Comparison of ENCODE assay signal across 1 cellular context in genomic region chr6:158011478-158011920, GRCh38.
A peak's percentile ranks its signal among the peaks of the same experiment; 100 is the strongest.
TF ChIP-seq lines count a peak whose summit lies in the region.

No MANE protein-coding gene starts in this region.

TF ChIP-seq in HepG2, 621 proteins besides CTCF, POLR2A, EP300 and RAD21 (continued from another document and continues in another):
- TF ChIP-seq MIER2 (CRISPR knock-in tag; IDR thresholded peaks at IDR 0.05) (peak; percentile 48), GTF2F1 (IDR thresholded peaks at IDR 0.05; ENCODE audit: low read length) (no peak), ZNF432 (CRISPR knock-in tag; IDR thresholded peaks at IDR 0.05; ENCODE audit: borderline replicate concordance) (no peak), GATAD1 (CRISPR knock-in tag; IDR thresholded peaks at IDR 0.05) (peak; percentile 74; the same call in 1 of the 2 replicates), SOX6 (IDR thresholded peaks at IDR 0.05) (no peak), SOX6 (CRISPR knock-in tag; IDR thresholded peaks at IDR 0.05) (peak; percentile 99), CEBPG (CRISPR knock-in tag; IDR thresholded peaks at IDR 0.05) (peak; percentile 91), NAIF1 (CRISPR knock-in tag; IDR thresholded peaks at IDR 0.05; ENCODE audit: borderline replicate concordance) (no peak; the same call in 1 of the 2 replicates), KAT8 (CRISPR knock-in tag; IDR thresholded peaks at IDR 0.05) (peak; percentile 74), NKX3-1 (CRISPR knock-in tag; IDR thresholded peaks at IDR 0.05) (peak; percentile 96), ZNF33A (CRISPR knock-in tag; IDR thresholded peaks at IDR 0.05; ENCODE audit: borderline replicate concordance) (no peak), WIZ (CRISPR knock-in tag; IDR thresholded peaks at IDR 0.05) (no peak), HOXA9 (CRISPR knock-in tag; IDR thresholded peaks at IDR 0.05; ENCODE audit: borderline replicate concordance) (no peak), ZNF616 (CRISPR knock-in tag; IDR thresholded peaks at IDR 0.05; ENCODE audit: low read depth) (peak; percentile 13; the same call in 1 of the 2 replicates), ZNF570 (CRISPR knock-in tag; IDR thresholded peaks at IDR 0.05; ENCODE audit: borderline replicate concordance) (0 out of 2 replicates have a peak, but pooled peaks have one; percentile 68), HMGXB4 (CRISPR knock-in tag; IDR thresholded peaks at IDR 0.05; ENCODE audit: borderline replicate concordance in 1 of 2, low read depth in 1 of 2) (peak in 1 of 2 experiments; percentile 63; a peak in 1 of 4 replicates), ZNF530 (CRISPR knock-in tag; IDR thresholded peaks at IDR 0.05; ENCODE audit: low read depth) (no peak), CHD2 (IDR thresholded peaks at IDR 0.05; ENCODE audit: low read depth, low read length) (no peak), SUZ12 (IDR thresholded peaks at IDR 0.05; ENCODE audit: low read depth, low read length) (no peak), EED (CRISPR knock-in tag; IDR thresholded peaks at IDR 0.05) (no peak), CHD4 (IDR thresholded peaks at IDR 0.05; ENCODE audit: borderline replicate concordance, low read length) (no peak), ZNF563 (CRISPR knock-in tag; IDR thresholded peaks at IDR 0.05) (no peak), U2AF2 (IDR thresholded peaks at IDR 0.05; ENCODE audit: low read depth, low read length) (no peak), ZNF574 (CRISPR knock-in tag; IDR thresholded peaks at IDR 0.05) (peak; percentile 73; the same call in 1 of the 2 replicates), ZBTB1 (CRISPR knock-in tag; IDR thresholded peaks at IDR 0.05; ENCODE audit: borderline replicate concordance) (no peak), ZNF136 (CRISPR knock-in tag; IDR thresholded peaks at IDR 0.05; ENCODE audit: low read depth) (no peak), ESRRA (CRISPR knock-in tag; IDR thresholded peaks at IDR 0.05; ENCODE audit: low read depth) (peak; percentile 83), KAT2B (IDR thresholded peaks at IDR 0.05; ENCODE audit: borderline replicate concordance, low read depth, low read length) (no peak), ZNF768 (CRISPR knock-in tag; IDR thresholded peaks at IDR 0.05) (no peak), DNMT3B (CRISPR knock-in tag; conservative IDR thresholded peaks at IDR 0.05) (peak; percentile 87; the same call in 1 of the 2 replicates), ZNF567 (CRISPR knock-in tag; IDR thresholded peaks at IDR 0.05; ENCODE audit: borderline replicate concordance) (peak; percentile 14; the same call in 1 of the 2 replicates), IKZF5 (CRISPR knock-in tag; IDR thresholded peaks at IDR 0.05) (peak; percentile 92), ZSCAN20 (CRISPR knock-in tag; IDR thresholded peaks at IDR 0.05; ENCODE audit: borderline replicate concordance) (peak; percentile 89), CREM (IDR thresholded peaks at IDR 0.05) (peak; percentile 94), CREM (CRISPR knock-in tag; IDR thresholded peaks at IDR 0.05) (no peak), ZNF318 (CRISPR knock-in tag; IDR thresholded peaks at IDR 0.05) (no peak), SP4 (CRISPR knock-in tag; IDR thresholded peaks at IDR 0.05) (no peak), PTBP1 (IDR thresholded peaks at IDR 0.05; ENCODE audit: low read depth, low read length, poor library complexity, severe bottlenecking) (no peak), ZNF280D (CRISPR knock-in tag; IDR thresholded peaks at IDR 0.05) (peak; percentile 90; the same call in 1 of the 2 replicates), ZBTB43 (CRISPR knock-in tag; conservative IDR thresholded peaks at IDR 0.05) (peak; percentile 78)
